In genomic region chr1:110734146-110734680, GRCh38 we compare ENCODE assay signal across 12 cellular contexts. TPM values are rescaled to one million over a fixed set of nuclear protein-coding genes. Genes with fewer than 3 reads are reported as not detected.
DNase-seq lines count a peak whose midpoint lies in the region; ATAC-seq and TF ChIP-seq lines count a peak whose summit lies in the region.
"Had no signal": no experiment of that assay in that cellular context is flagged by ENCODE, and none has a peak within 500 bp of the region (broad histone marks: within the 10 kb centered on the region; RNA-seq: fewer than 3 reads in every experiment).

No MANE protein-coding gene starts in this region.

- ATAC-seq in HG03439 (IDR thresholded peaks at IDR 0.05; ENCODE audit: unreplicated experiment): no peak

- DNase-seq in NCI-H1092 (lab: John Stamatoyannopoulos, UW) (peak; percentile 76), NCI-H1694 treated with DMSO at 0.1 percent for 48 hours (lab: John Stamatoyannopoulos, UW) (peak; percentile 86), NCI-H345 (lab: John Stamatoyannopoulos, UW) (peak; percentile 83), cerebellum (ENCODE audit: low spot score) (no peak)
- no peak for DNase-seq in activated naive CD4-positive, alpha-beta T cell treated with anti-CD3 and anti-CD28 coated beads, Interleukin-2, amount 10 ng/mL, durations not matched to agents 7 days and 5 days
- DNase-seq: HCEC 1CT, NCI-H187 treated with DMSO at 0.1 percent for 48 hours, NCI-H526 had no signal

- CTCF ChIA-PET in activated naive CD4-positive, alpha-beta T cell treated with anti-CD3 and anti-CD28 coated beads, Interleukin-2, amount 10 ng/mL, durations not matched to agents 7 days and 5 days (lab: Charles Lee): interaction anchor here (1.1 to 1.5 kb wide), 4 partner anchors 22 to 115 kb away, joined by 3 to 4 read pairs (median 4); no protein-coding TSS in a partner anchor

- no peak for TF ChIP-seq CTCF in brain (conservative IDR thresholded peaks at IDR 0.05)

- peaks cover 34% of the 10 kb centered on the region for H3K4me1 Mint-ChIP-seq in brain
- no peaks in the 10 kb centered on the region for H3K4me1 Mint-ChIP-seq in activated naive CD4-positive, alpha-beta T cell treated with anti-CD3 and anti-CD28 coated beads, Interleukin-2, amount 10 ng/mL, durations not matched to agents 7 days and 5 days
- H3K4me1 Mint-ChIP-seq: IgD-negative memory B cell had no signal

- H3K4me3 Mint-ChIP-seq in brain: peak overlapping the region in 1 of 5 experiments; percentile 35
- no peak overlapping the region for H3K4me3 Mint-ChIP-seq in activated naive CD4-positive, alpha-beta T cell treated with anti-CD3 and anti-CD28 coated beads, Interleukin-2, amount 10 ng/mL, durations not matched to agents 7 days and 5 days
- H3K4me3 Mint-ChIP-seq: IgD-negative memory B cell had no signal

- peak overlapping the region in 4 of 5 experiments; percentile 59 to 92 (median 77) for H3K27ac Mint-ChIP-seq in brain
- H3K27ac Mint-ChIP-seq in activated naive CD4-positive, alpha-beta T cell treated with anti-CD3 and anti-CD28 coated beads, Interleukin-2, amount 10 ng/mL, durations not matched to agents 7 days and 5 days: no peak overlapping the region

- H3K27me3 Mint-ChIP-seq in brain: no peaks in the 10 kb centered on the region
- H3K27me3 Mint-ChIP-seq in activated naive CD4-positive, alpha-beta T cell treated with anti-CD3 and anti-CD28 coated beads, Interleukin-2, amount 10 ng/mL, durations not matched to agents 7 days and 5 days: peaks cover 36% of the 10 kb centered on the region

- H3K9me3 Mint-ChIP-seq in brain: no peaks in the 10 kb centered on the region
- no peaks in the 10 kb centered on the region for H3K9me3 Mint-ChIP-seq in activated naive CD4-positive, alpha-beta T cell treated with anti-CD3 and anti-CD28 coated beads, Interleukin-2, amount 10 ng/mL, durations not matched to agents 7 days and 5 days
- H3K9me3 Mint-ChIP-seq: IgD-negative memory B cell had no signal

- no peaks in the 10 kb centered on the region for H3K36me3 Mint-ChIP-seq in brain
- no peaks in the 10 kb centered on the region for H3K36me3 Mint-ChIP-seq in activated naive CD4-positive, alpha-beta T cell treated with anti-CD3 and anti-CD28 coated beads, Interleukin-2, amount 10 ng/mL, durations not matched to agents 7 days and 5 days

RNA-seq across cellular contexts. Expression of gene KCNA3, which starts 59.5 kb away (rescaled TPM):
- polyA plus RNA-seq in brain (ENCODE audit: insufficient read depth, low read depth, low replicate concordance): 4.5 TPM
- 15.2 TPM for total RNA-seq in cerebellum
- total RNA-seq: HT1080 had no signal

Comparison
In these comparisons a context has a peak if more than half of its experiments do, and no peak if none do; other contexts are left out.
1. DNase-seq: peak in NCI-H1092 (single experiment), NCI-H1694 treated with DMSO at 0.1 percent for 48 hours (single experiment) and NCI-H345 (single experiment); none in cerebellum (single experiment) and activated naive CD4-positive, alpha-beta T cell treated with anti-CD3 and anti-CD28 coated beads, Interleukin-2, amount 10 ng/mL, durations not matched to agents 7 days and 5 days (single experiment).